8 cellular contexts compared by ENCODE assay signal in the genomic region with DNA sequence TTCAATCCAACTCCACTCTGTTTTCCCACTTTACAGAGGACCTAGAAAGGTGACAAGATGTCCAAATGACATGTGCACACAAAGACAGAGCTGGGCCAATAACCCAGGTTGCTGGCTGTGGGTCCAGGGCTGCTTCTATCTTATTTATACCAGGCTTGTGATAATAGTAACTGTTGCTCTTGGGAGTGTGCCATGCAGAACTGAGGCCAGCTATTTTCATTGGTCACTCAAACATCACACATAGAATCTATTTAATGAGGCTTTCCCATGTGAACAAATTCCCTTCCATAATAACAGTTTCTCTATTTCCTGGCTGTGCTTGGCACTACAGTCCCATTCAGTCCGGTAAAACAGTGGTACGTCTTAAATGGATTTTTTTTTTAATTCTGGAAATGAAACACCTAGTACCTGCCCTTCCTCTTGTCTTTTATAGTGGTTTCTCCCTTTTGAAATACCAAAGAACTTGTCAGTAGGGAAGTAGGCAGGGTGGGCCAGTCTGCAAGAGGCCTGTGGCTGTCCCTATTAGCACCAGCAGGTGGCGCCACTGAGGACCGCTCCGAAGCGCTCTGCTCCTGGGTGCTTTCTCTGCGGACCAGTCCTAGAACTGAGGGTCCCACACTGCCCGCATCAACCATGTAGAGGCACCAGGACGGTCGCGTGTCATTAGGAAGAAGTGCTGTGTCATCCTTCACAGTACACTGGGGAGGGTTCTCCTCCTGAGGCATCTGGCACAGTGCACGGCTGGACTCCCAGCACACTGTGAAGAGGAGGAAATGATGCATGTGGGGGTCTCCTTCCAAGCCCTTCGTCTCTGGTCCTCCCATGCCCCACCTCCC. TPM values are rescaled to one million over a fixed set of nuclear protein-coding genes. Genes with fewer than 3 reads are reported as not detected.
A peak's percentile ranks its signal among the peaks of the same experiment; 100 is the strongest.
DNase-seq lines count a peak whose midpoint lies in the region; ATAC-seq lines count a peak whose summit lies in the region.

No MANE protein-coding gene starts in this region.

- no peaks in the 10 kb centered on the region for H3K9me3 Mint-ChIP-seq in activated CD4-positive, alpha-beta memory T cell treated with anti-CD3 and anti-CD28 coated beads for 36 hours
- H3K9me3 Mint-ChIP-seq in stimulated activated effector memory CD8-positive, alpha-beta T cell treated with anti-CD3 and anti-CD28 coated beads, Interleukin-12 subunit alpha, Interleukin-12 subunit beta, amount 100 ng/mL, for 72 hours, result no peaks in the 10 kb centered on the region

- H3K9ac ChIP-seq in mucosa of rectum (ENCODE audit: low read depth in 1 of 2, low read length in 2 of 2), result no peak overlapping the region

- no peaks in the 10 kb centered on the region for H3K9me3 ChIP-seq in mucosa of rectum (ENCODE audit: control insufficient read depth in 2 of 2, low read length in 2 of 2)

- no peaks in the 10 kb centered on the region for H3K36me3 Mint-ChIP-seq in activated CD4-positive, alpha-beta memory T cell treated with anti-CD3 and anti-CD28 coated beads for 36 hours
- no peaks in the 10 kb centered on the region for H3K36me3 Mint-ChIP-seq in stimulated activated effector memory CD8-positive, alpha-beta T cell treated with anti-CD3 and anti-CD28 coated beads, Interleukin-12 subunit alpha, Interleukin-12 subunit beta, amount 100 ng/mL, for 72 hours

- CTCF ChIA-PET in activated CD4-positive, alpha-beta memory T cell treated with anti-CD3 and anti-CD28 coated beads for 36 hours (lab: Charles Lee), result interaction anchor here (0.6 to 4.7 kb wide), 25 partner anchors 7 to 524 kb away, joined by 3 to 46 read pairs (median 3); a partner anchor contains a TSS

- no peaks in the 10 kb centered on the region for H3K36me3 ChIP-seq in mucosa of rectum (ENCODE audit: control insufficient read depth in 2 of 2, insufficient read depth in 2 of 2, low read length in 2 of 2)

- DNase-seq in AG08396 (ENCODE audit: low spot score) (peak; percentile 64), NCI-H1694 (lab: John Stamatoyannopoulos, UW) (peak; percentile 12), ecto neural progenitor cell (ENCODE audit: low spot score) (peak; percentile 80)
- DNase-seq in activated CD4-positive, alpha-beta memory T cell treated with anti-CD3 and anti-CD28 coated beads for 36 hours, result peak; percentile 75
- peak; percentile 56 to 83 for DNase-seq in stimulated activated effector memory CD8-positive, alpha-beta T cell treated with anti-CD3 and anti-CD28 coated beads, Interleukin-12 subunit alpha, Interleukin-12 subunit beta, amount 100 ng/mL, for 72 hours (ENCODE audit: low spot score in 2 of 2)

- peak; percentile 51 for ATAC-seq in GM18909 (IDR thresholded peaks at IDR 0.05; ENCODE audit: poor library complexity, unreplicated experiment)
- peak; percentile 69 for ATAC-seq in stimulated activated effector memory CD8-positive, alpha-beta T cell treated with anti-CD3 and anti-CD28 coated beads, Interleukin-12 subunit alpha, Interleukin-12 subunit beta, amount 100 ng/mL, for 72 hours
- ATAC-seq in HG03159 (IDR thresholded peaks at IDR 0.05; ENCODE audit: unreplicated experiment), result no peak

- POLR2A ChIA-PET in activated CD4-positive, alpha-beta memory T cell treated with anti-CD3 and anti-CD28 coated beads for 36 hours (lab: Charles Lee), result no interaction called here

- H3K4me1 Mint-ChIP-seq in activated CD4-positive, alpha-beta memory T cell treated with anti-CD3 and anti-CD28 coated beads for 36 hours (ENCODE audit: low read depth), result no peaks in the 10 kb centered on the region
- no peaks in the 10 kb centered on the region for H3K4me1 Mint-ChIP-seq in stimulated activated effector memory CD8-positive, alpha-beta T cell treated with anti-CD3 and anti-CD28 coated beads, Interleukin-12 subunit alpha, Interleukin-12 subunit beta, amount 100 ng/mL, for 72 hours

- no peaks in the 10 kb centered on the region for H3K27me3 ChIP-seq in mucosa of rectum (ENCODE audit: control insufficient read depth in 2 of 2, insufficient read depth in 2 of 2, low read length in 2 of 2)

- no peak overlapping the region for H3K27ac Mint-ChIP-seq in activated CD4-positive, alpha-beta memory T cell treated with anti-CD3 and anti-CD28 coated beads for 36 hours
- H3K27ac Mint-ChIP-seq in stimulated activated effector memory CD8-positive, alpha-beta T cell treated with anti-CD3 and anti-CD28 coated beads, Interleukin-12 subunit alpha, Interleukin-12 subunit beta, amount 100 ng/mL, for 72 hours, result no peak overlapping the region

- H3K27me3 Mint-ChIP-seq in activated CD4-positive, alpha-beta memory T cell treated with anti-CD3 and anti-CD28 coated beads for 36 hours, result no peaks in the 10 kb centered on the region

- no peak overlapping the region for H3K4me3 ChIP-seq in mucosa of rectum (ENCODE audit: low read length in 2 of 2)

- H3K4me1 ChIP-seq in mucosa of rectum (ENCODE audit: control insufficient read depth in 2 of 2, insufficient read depth in 2 of 2, low read length in 2 of 2), result peaks cover 17 to 29% of the 10 kb centered on the region in 2 donors

- peak overlapping the region; percentile 25 to 32 for H3K27ac ChIP-seq in mucosa of rectum (ENCODE audit: low read depth in 2 of 2, low read length in 2 of 2)

- H3K4me3 Mint-ChIP-seq in activated CD4-positive, alpha-beta memory T cell treated with anti-CD3 and anti-CD28 coated beads for 36 hours, result no peak overlapping the region
- H3K4me3 Mint-ChIP-seq in stimulated activated effector memory CD8-positive, alpha-beta T cell treated with anti-CD3 and anti-CD28 coated beads, Interleukin-12 subunit alpha, Interleukin-12 subunit beta, amount 100 ng/mL, for 72 hours, result no peak overlapping the region

- intact Hi-C loops in activated CD4-positive, alpha-beta memory T cell treated with anti-CD3 and anti-CD28 coated beads for 36 hours (cut with micrococcal nuclease), result loop anchor here (1.0 to 5.0 kb wide), 4 partner anchors 60 to 367 kb away; no protein-coding TSS in a partner anchor

RNA-seq across cellular contexts. Expression of a gene that starts 52.1 kb away (rescaled TPM):
- under 1 TPM; 0.88 to 0.97 TPM for total RNA-seq in activated CD4-positive, alpha-beta memory T cell treated with anti-CD3 and anti-CD28 coated beads for 36 hours

Comparison
In these comparisons a context has a peak if more than half of its experiments do, and no peak if none do; other contexts are left out.
1. DNase-seq: peak in every context shown above with its lines; median percentile 80 in ecto neural progenitor cell; 75 in activated CD4-positive, alpha-beta memory T cell treated with anti-CD3 and anti-CD28 coated beads for 36 hours; 70 in stimulated activated effector memory CD8-positive, alpha-beta T cell treated with anti-CD3 and anti-CD28 coated beads, Interleukin-12 subunit alpha, Interleukin-12 subunit beta, amount 100 ng/mL, for 72 hours; 64 in AG08396; 12 in NCI-H1694.